Comparison of ENCODE assay signal across 8 cellular contexts in genomic region chr1:3624194-3625136, GRCh38. TPM values are rescaled to one million over a fixed set of nuclear protein-coding genes. Genes with fewer than 3 reads are reported as not detected.
DNase-seq lines count a peak whose midpoint lies in the region; ATAC-seq, FAIRE-seq and TF ChIP-seq lines count a peak whose summit lies in the region.

Gene TPRG1L (plus strand): TSS chr1:3625015. CDS start chr1:3625073, 58 bp downstream.

- no peak for TF ChIP-seq CTCF in astrocyte (IDR thresholded peaks at IDR 0.05; ENCODE audit: insufficient read depth, low read depth, low read length)
- TF ChIP-seq CTCF in vagina (IDR thresholded peaks at IDR 0.05), result no peak

- peaks cover 2% of the 10 kb centered on the region for H3K27me3 ChIP-seq in astrocyte (ENCODE audit: insufficient read depth, low read length)
- no peaks in the 10 kb centered on the region for H3K27me3 ChIP-seq in right cardiac atrium (ENCODE audit: control insufficient read depth, insufficient read depth)
- no peaks in the 10 kb centered on the region for H3K27me3 ChIP-seq in rectal smooth muscle tissue (ENCODE audit: control insufficient read depth, insufficient read depth, low read length)
- H3K27me3 ChIP-seq in vagina, result no peaks in the 10 kb centered on the region

- H4K20me1 ChIP-seq in astrocyte (ENCODE audit: insufficient read depth, low read length), result peaks cover 23% of the 10 kb centered on the region

- H3K4me3 ChIP-seq in astrocyte (ENCODE audit: insufficient read depth, low read depth, low read length) (peak within 1 kb of the TSS; percentile 72), right cardiac atrium (ENCODE audit: low read length) (peak within 1 kb of the TSS; percentile 85), rectal smooth muscle tissue (ENCODE audit: low read length) (peak within 1 kb of the TSS; percentile 95), vagina (peak within 1 kb of the TSS; percentile 94 to 99)

- FAIRE-seq in GM18507 (lab: Jason Lieb, UNC) (peak; percentile 96), astrocyte (lab: Jason Lieb, UNC) (no peak)

- H2AFZ ChIP-seq in astrocyte (ENCODE audit: low read depth, low read length), result peak within 1 kb of the TSS; percentile 85

- no peaks in the 10 kb centered on the region for H3K9me3 Mint-ChIP-seq in astrocyte (ENCODE audit: unreplicated experiment)

- peak within 1 kb of the TSS; percentile 99 for H3K4me2 ChIP-seq in astrocyte (ENCODE audit: low read length)

- intact Hi-C loops in right cardiac atrium (cut with DNase I) (no loop called here), vagina (cut with DNase I) (no loop called here)

- peaks cover 4% of the 10 kb centered on the region for H3K4me1 Mint-ChIP-seq in astrocyte (ENCODE audit: low read depth, unreplicated experiment)

- no peaks in the 10 kb centered on the region for H3K9me3 ChIP-seq in astrocyte (ENCODE audit: insufficient read depth, low read depth, low read length)
- no peaks in the 10 kb centered on the region for H3K9me3 ChIP-seq in right cardiac atrium (ENCODE audit: control insufficient read depth, low read length)
- no peaks in the 10 kb centered on the region for H3K9me3 ChIP-seq in vagina

- H3K4me3 Mint-ChIP-seq in astrocyte (ENCODE audit: unreplicated experiment), result peak within 1 kb of the TSS; percentile 96

- peak; percentile 90 for ATAC-seq in HG02973 (IDR thresholded peaks at IDR 0.05; ENCODE audit: unreplicated experiment)
- ATAC-seq in right cardiac atrium, result peak; percentile 97

- DNase-seq in GM18507 (ENCODE audit: extremely low spot score, insufficient read length, low read depth), result peak; percentile 100
- peak; percentile 94 to 97 for DNase-seq in NCI-H1930 (lab: John Stamatoyannopoulos, UW)
- DNase-seq in T-helper 22 cell (ENCODE audit: low read depth), result peak; percentile 95
- peak; percentile 80 for DNase-seq in astrocyte (ENCODE audit: low read depth)
- peak; percentile 98 to 100 (median 100) for DNase-seq in right cardiac atrium
- DNase-seq in vagina (ENCODE audit: extremely low spot score in 2 of 2), result peak; percentile 96 to 98

- TF ChIP-seq POLR2A in vagina (IDR thresholded peaks at IDR 0.05), result peak in 1 of 2 donors; percentile 40

- H3K36me3 Mint-ChIP-seq in astrocyte (ENCODE audit: low read depth, unreplicated experiment), result peaks cover 4% of the 10 kb centered on the region

- H3K9ac ChIP-seq in astrocyte (ENCODE audit: low read length) (peak within 1 kb of the TSS; percentile 87), rectal smooth muscle tissue (ENCODE audit: low read length) (peak within 1 kb of the TSS; percentile 56)

- H3K4me1 ChIP-seq in astrocyte (ENCODE audit: insufficient read depth, low read length) (peaks cover 17% of the 10 kb centered on the region), right cardiac atrium (ENCODE audit: control insufficient read depth, insufficient read depth, low read length) (peaks cover 5% of the 10 kb centered on the region), rectal smooth muscle tissue (ENCODE audit: control insufficient read depth, insufficient read depth, low read length) (peaks cover 16% of the 10 kb centered on the region), vagina (peaks cover 38% of the 10 kb centered on the region)

- H3K27ac ChIP-seq in astrocyte (ENCODE audit: low read depth, low read length) (peak within 1 kb of the TSS; percentile 4), right cardiac atrium (ENCODE audit: low read length) (peak within 1 kb of the TSS; percentile 10), rectal smooth muscle tissue (ENCODE audit: low read depth, low read length) (peak within 1 kb of the TSS; percentile 72), vagina (peak within 1 kb of the TSS; percentile 83)

- under 1% methylated on average over 108 of the region's 108 CpGs for WGBS in right cardiac atrium

- peaks cover 5% of the 10 kb centered on the region for H3K27me3 Mint-ChIP-seq in astrocyte (ENCODE audit: low read depth, unreplicated experiment)

- H3K36me3 ChIP-seq in astrocyte (ENCODE audit: insufficient read depth, low read length), result peaks cover 7% of the 10 kb centered on the region
- peaks cover 21% of the 10 kb centered on the region for H3K36me3 ChIP-seq in rectal smooth muscle tissue (ENCODE audit: control insufficient read depth, insufficient read depth, low read length)
- H3K36me3 ChIP-seq in vagina, result peaks cover 0 to 23% of the 10 kb centered on the region in 2 donors

- peak within 1 kb of the TSS; percentile 60 for H3K27ac Mint-ChIP-seq in astrocyte (ENCODE audit: unreplicated experiment)

- H3K79me2 ChIP-seq in astrocyte (ENCODE audit: insufficient read depth, low read length), result peaks cover 15% of the 10 kb centered on the region

RNA-seq across cellular contexts. Expression of gene TPRG1L, which starts in this region (rescaled TPM):
- 33.7 and 36.0 TPM in 2 replicates for total RNA-seq in astrocyte
- 10 to 100 TPM; 46.3 to 51.4 (median 46.6) TPM for total RNA-seq in right cardiac atrium
- polyA plus RNA-seq in right cardiac atrium, result 35.8 TPM
- 44.9 TPM for total RNA-seq in vagina

Comparison
In these comparisons a context has a peak if more than half of its experiments do, and no peak if none do; other contexts are left out.
1. Peak in every context shown above with its lines: DNase-seq, ATAC-seq, H3K4me3 ChIP-seq and H3K27ac ChIP-seq.
2. H3K27ac ChIP-seq: peak in every context shown above with its lines; median percentile 83 in vagina; 72 in rectal smooth muscle tissue; 10 in right cardiac atrium; 4 in astrocyte.